2 cellular contexts compared by ENCODE assay signal in genomic region chr11:5575159-5575558, GRCh38.
TF ChIP-seq lines count a peak whose summit lies in the region.

No MANE protein-coding gene starts in this region.

TF ChIP-seq in H1, 55 proteins besides CTCF, POLR2A, EP300 and RAD21:
- TF ChIP-seq JUN (IDR thresholded peaks at IDR 0.05; ENCODE audit: low read depth, low read length) (no peak), NRF1 (IDR thresholded peaks at IDR 0.05; ENCODE audit: low read depth, low read length) (no peak), PHF8 (conservative IDR thresholded peaks at IDR 0.05; ENCODE audit: low read depth, low read length) (no peak), TBP (IDR thresholded peaks at IDR 0.05; ENCODE audit: low read depth, low read length) (no peak), SP1 (IDR thresholded peaks at IDR 0.05; ENCODE audit: low read depth, low read length) (no peak)

TF ChIP-seq in GM12891, 5 proteins besides CTCF, POLR2A, EP300 and RAD21:
- no peak for TF ChIP-seq POU2F2 (IDR thresholded peaks at IDR 0.05; ENCODE audit: low read depth, low read length)
- no peak for TF ChIP-seq PAX5 (IDR thresholded peaks at IDR 0.05; ENCODE audit: insufficient read depth, low read length, severe bottlenecking)
- TF ChIP-seq SPI1 (IDR thresholded peaks at IDR 0.05; ENCODE audit: low read depth, low read length), result no peak
